ENCODE assay signal across 9 cellular contexts in the genomic region with DNA sequence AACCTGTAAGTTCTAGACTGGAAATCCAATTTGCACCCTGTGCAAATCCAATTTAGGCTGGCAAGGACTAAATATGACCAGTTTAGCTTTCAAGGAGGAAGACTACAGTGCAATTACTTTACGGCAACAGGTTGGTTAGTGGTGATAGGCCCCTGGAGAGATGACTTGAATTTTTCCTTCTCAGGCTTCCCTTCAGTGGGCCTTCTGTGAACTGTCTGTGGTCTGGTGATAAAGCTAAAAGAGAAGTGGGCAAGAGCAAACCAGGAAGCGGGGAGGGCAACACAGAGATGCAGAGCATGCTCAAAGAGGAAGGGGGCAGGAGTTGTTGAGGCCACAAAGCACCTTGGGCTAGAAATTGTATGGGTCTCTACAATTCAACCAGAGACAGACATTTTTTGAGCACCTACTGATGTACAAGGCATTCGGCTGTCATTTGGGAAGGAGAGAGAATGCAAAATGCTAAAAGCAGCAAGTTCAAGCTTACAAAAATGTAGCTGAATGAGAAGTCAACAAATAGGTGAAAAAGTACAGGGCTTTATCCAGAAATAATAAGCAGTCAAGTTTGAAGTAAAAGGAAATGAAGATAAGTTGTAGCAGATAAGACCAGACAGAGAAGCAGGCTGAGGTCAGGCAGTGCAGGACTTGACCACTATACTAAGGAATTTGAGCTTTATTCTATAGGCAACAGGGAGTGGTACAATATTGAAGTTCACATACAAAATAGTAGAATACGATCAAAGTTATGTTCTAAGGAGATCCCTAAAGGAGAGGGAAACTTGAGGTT. TPM values are rescaled to one million over a fixed set of nuclear protein-coding genes. Genes with fewer than 3 reads are reported as not detected.
DNase-seq lines count a peak whose midpoint lies in the region; ATAC-seq and TF ChIP-seq lines count a peak whose summit lies in the region.
"Had no signal": no experiment of that assay in that cellular context is flagged by ENCODE, and none has a peak within 500 bp of the region (broad histone marks: within the 10 kb centered on the region; RNA-seq: fewer than 3 reads in every experiment).

No MANE protein-coding gene starts in this region.

- TF ChIP-seq EP300 in tibial nerve (IDR thresholded peaks at IDR 0.05) = no peak

- H2BK15ac ChIP-seq in H9 (ENCODE audit: low read depth, low read length) = no peak overlapping the region

- H3K27ac ChIP-seq in tibial nerve = no peak overlapping the region
- H3K27ac ChIP-seq in H9 (ENCODE audit: insufficient read length, low read depth, low read length) = no peak overlapping the region
- H3K27ac ChIP-seq: WERI-Rb-1 had no signal

- peaks cover 0 to 41% (median 0%) of the 10 kb centered on the region in 3 donors for H3K36me3 ChIP-seq in tibial nerve

- peak overlapping the region; percentile 76 for H3K27ac Mint-ChIP-seq in T-helper 2 cell treated with Interferon-gamma antibody and Interleukin-4, amounts not matched to agents 5 μg/mL and 100 μg/mL, for 36 hours
- H3K27ac Mint-ChIP-seq in stimulated activated effector memory CD8-positive, alpha-beta T cell treated with anti-CD3 and anti-CD28 coated beads, Interleukin-12 subunit alpha, Interleukin-12 subunit beta, amount 100 ng/mL, for 72 hours = peak overlapping the region; percentile 71
- H3K27ac Mint-ChIP-seq in H9 = peak overlapping the region in 1 of 3 experiments; percentile 36; a peak in 2 of 7 replicates

- no peak overlapping the region for H4K91ac ChIP-seq in H9 (ENCODE audit: insufficient read length, low read depth, low read length)

- H3K23me2 ChIP-seq in H9 (ENCODE audit: insufficient read length, low read depth, low read length, poor library complexity, severe bottlenecking) = no peaks in the 10 kb centered on the region

- H3K4me1 ChIP-seq in tibial nerve (peaks cover 0 to 25% (median 6%) of the 10 kb centered on the region in 4 donors), H9 (ENCODE audit: insufficient read depth, low read length) (no peaks in the 10 kb centered on the region)

- H3K4me3 ChIP-seq in tibial nerve = no peak overlapping the region

- no peaks in the 10 kb centered on the region for H3K9me3 Mint-ChIP-seq in T-helper 2 cell treated with Interferon-gamma antibody and Interleukin-4, amounts not matched to agents 5 μg/mL and 100 μg/mL, for 36 hours
- no peaks in the 10 kb centered on the region for H3K9me3 Mint-ChIP-seq in stimulated activated effector memory CD8-positive, alpha-beta T cell treated with anti-CD3 and anti-CD28 coated beads, Interleukin-12 subunit alpha, Interleukin-12 subunit beta, amount 100 ng/mL, for 72 hours
- no peaks in the 10 kb centered on the region for H3K9me3 Mint-ChIP-seq in H9

- H3K79me2 ChIP-seq in H9 (ENCODE audit: insufficient read depth, low read length) = no peaks in the 10 kb centered on the region; the same call in 1 of the 2 replicates

- H4K8ac ChIP-seq in H9 (replicated peaks; ENCODE audit: insufficient read length, low read depth, low read length) = no peak overlapping the region

- 60 to 63% methylated on average over 4 of the region's 4 CpGs for WGBS in tibial nerve, 2 donors
- no CpG with 5 or more reads among the region's 4 CpGs for WGBS in H9 (ENCODE audit: extremely low coverage, insufficient read length, low lambda C conversion rate)

- no peak overlapping the region for H2BK12ac ChIP-seq in H9 (ENCODE audit: insufficient read length, low read depth, low read length)

- no peak overlapping the region for H3K4ac ChIP-seq in H9 (ENCODE audit: low read depth, low read length)

- peaks cover 23% of the 10 kb centered on the region for H3K4me1 Mint-ChIP-seq in T-helper 2 cell treated with Interferon-gamma antibody and Interleukin-4, amounts not matched to agents 5 μg/mL and 100 μg/mL, for 36 hours (ENCODE audit: low read depth)
- peaks cover 58% of the 10 kb centered on the region for H3K4me1 Mint-ChIP-seq in stimulated activated effector memory CD8-positive, alpha-beta T cell treated with anti-CD3 and anti-CD28 coated beads, Interleukin-12 subunit alpha, Interleukin-12 subunit beta, amount 100 ng/mL, for 72 hours
- peaks cover 0 to 7% of the 10 kb centered on the region in 2 experiments; a peak in 3 of 4 replicates for H3K4me1 Mint-ChIP-seq in H9

- H3K9me3 ChIP-seq in tibial nerve = no peaks in the 10 kb centered on the region
- H3K9me3 ChIP-seq in H9 (ENCODE audit: control insufficient read depth, low read depth, low read length) = no peaks in the 10 kb centered on the region

- no peak overlapping the region for H3T11ph ChIP-seq in H9 (ENCODE audit: low read length)

- H3K23ac ChIP-seq in H9 (ENCODE audit: insufficient read length, low read depth, low read length) = no peak overlapping the region

- no peak overlapping the region for H4K5ac ChIP-seq in H9 (ENCODE audit: insufficient read length, low read depth, low read length)

- no peak overlapping the region for H3K18ac ChIP-seq in H9 (ENCODE audit: insufficient read length, low read depth, low read length)

- TF ChIP-seq POLR2A in tibial nerve (IDR thresholded peaks at IDR 0.05) = no peak

- no peak overlapping the region for H2AFZ ChIP-seq in H9 (ENCODE audit: low read length)

- no peak overlapping the region for H3K14ac ChIP-seq in H9 (ENCODE audit: insufficient read depth, low read length)

- no peak for TF ChIP-seq CTCF in tibial nerve (IDR thresholded peaks at IDR 0.05)
- no peak for TF ChIP-seq CTCF in H9 (conservative IDR thresholded peaks at IDR 0.05)

- H3K4me3 Mint-ChIP-seq in T-helper 2 cell treated with Interferon-gamma antibody and Interleukin-4, amounts not matched to agents 5 μg/mL and 100 μg/mL, for 36 hours = peak overlapping the region; percentile 34
- H3K4me3 Mint-ChIP-seq in stimulated activated effector memory CD8-positive, alpha-beta T cell treated with anti-CD3 and anti-CD28 coated beads, Interleukin-12 subunit alpha, Interleukin-12 subunit beta, amount 100 ng/mL, for 72 hours = peak overlapping the region; percentile 6
- no peak overlapping the region for H3K4me3 Mint-ChIP-seq in H9

- H4K20me1 ChIP-seq in H9 (ENCODE audit: control insufficient read depth, insufficient read depth, insufficient read length) = no peaks in the 10 kb centered on the region

- peak; percentile 51 for ATAC-seq in HG03066 (IDR thresholded peaks at IDR 0.05; ENCODE audit: low read depth, unreplicated experiment)
- peak; percentile 87 for ATAC-seq in stimulated activated effector memory CD8-positive, alpha-beta T cell treated with anti-CD3 and anti-CD28 coated beads, Interleukin-12 subunit alpha, Interleukin-12 subunit beta, amount 100 ng/mL, for 72 hours

- H3K27me3 Mint-ChIP-seq in T-helper 2 cell treated with Interferon-gamma antibody and Interleukin-4, amounts not matched to agents 5 μg/mL and 100 μg/mL, for 36 hours (ENCODE audit: low read depth) = no peaks in the 10 kb centered on the region
- no peaks in the 10 kb centered on the region for H3K27me3 Mint-ChIP-seq in H9 (ENCODE audit: low read depth)

- H3K56ac ChIP-seq in H9 (ENCODE audit: insufficient read length, low read depth, low read length) = no peak overlapping the region

- no peak overlapping the region for H3K4me2 ChIP-seq in H9 (ENCODE audit: insufficient read depth, insufficient read length, low read length)

- no peak overlapping the region for H2BK5ac ChIP-seq in H9 (ENCODE audit: insufficient read length, low read length)

- peaks cover 7% of the 10 kb centered on the region for H3K36me3 Mint-ChIP-seq in T-helper 2 cell treated with Interferon-gamma antibody and Interleukin-4, amounts not matched to agents 5 μg/mL and 100 μg/mL, for 36 hours (ENCODE audit: low read depth)
- peaks cover 15% of the 10 kb centered on the region for H3K36me3 Mint-ChIP-seq in stimulated activated effector memory CD8-positive, alpha-beta T cell treated with anti-CD3 and anti-CD28 coated beads, Interleukin-12 subunit alpha, Interleukin-12 subunit beta, amount 100 ng/mL, for 72 hours
- H3K36me3 Mint-ChIP-seq in H9 (ENCODE audit: insufficient read depth in 1 of 3, low read depth in 3 of 3) = 0 out of 7 replicates have a peak, but pooled peaks cover 0 to 1% (median 0%) of the 10 kb centered on the region in 3 experiments

- no peak overlapping the region for H2AK5ac ChIP-seq in H9 (ENCODE audit: insufficient read length, low read length)

- H2BK120ac ChIP-seq in H9 (ENCODE audit: low read depth, low read length, poor library complexity, severe bottlenecking) = no peak overlapping the region

- peaks cover under 1% of the 10 kb centered on the region for H3K79me1 ChIP-seq in H9 (ENCODE audit: insufficient read depth, low read depth, low read length, poor library complexity, severe bottlenecking)

- H2BK20ac ChIP-seq in H9 (ENCODE audit: low read depth, low read length, poor library complexity, severe bottlenecking) = no peak overlapping the region

- no peaks in the 10 kb centered on the region for H3K27me3 ChIP-seq in tibial nerve
- no peaks in the 10 kb centered on the region for H3K27me3 ChIP-seq in H9 (ENCODE audit: insufficient read depth, low read length)

- peak; percentile 64 for DNase-seq in activated CD8-positive, alpha-beta memory T cell treated with anti-CD3 and anti-CD28 coated beads for 24 hours
- DNase-seq in activated CD8-positive, alpha-beta memory T cell treated with anti-CD3 and anti-CD28 coated beads, Interleukin-2, amount 50 U/mL, for 48 hours = no peak
- no peak for DNase-seq in T-helper 2 cell treated with Interferon-gamma antibody and Interleukin-4, amounts not matched to agents 5 μg/mL and 100 μg/mL, for 36 hours (ENCODE audit: low spot score)
- no peak for DNase-seq in stimulated activated effector memory CD8-positive, alpha-beta T cell treated with anti-CD3 and anti-CD28 coated beads, Interleukin-12 subunit alpha, Interleukin-12 subunit beta, amount 100 ng/mL, for 72 hours (ENCODE audit: low spot score in 2 of 2)
- DNase-seq in tibial nerve (ENCODE audit: low spot score in 2 of 2) (no peak), H9 (no peak), GOT3 (lab: John Stamatoyannopoulos, UW) (no peak)
- DNase-seq: WERI-Rb-1 had no signal

- no peak overlapping the region for H3K9ac ChIP-seq in H9 (ENCODE audit: extremely low read depth, insufficient read length, low read length)

RNA-seq across cellular contexts. Expression of gene INPP5B, which starts 23.9 kb away (rescaled TPM):
- total RNA-seq in tibial nerve = 10 to 100 TPM; 39.1 to 52.5 (median 49.0) TPM
- 28.2 and 28.8 TPM in 2 replicates for total RNA-seq in H9 (2021)

Comparison
In these comparisons a context has a peak if more than half of its experiments do, and no peak if none do; other contexts are left out.
1. H3K4me3 Mint-ChIP-seq: peak in T-helper 2 cell treated with Interferon-gamma antibody and Interleukin-4, amounts not matched to agents 5 μg/mL and 100 μg/mL, for 36 hours (single experiment) and stimulated activated effector memory CD8-positive, alpha-beta T cell treated with anti-CD3 and anti-CD28 coated beads, Interleukin-12 subunit alpha, Interleukin-12 subunit beta, amount 100 ng/mL, for 72 hours (single experiment); none in H9 (0 of 2).